Comparison of ENCODE assay signal across 16 cellular contexts in genomic region chr15:80550910-80551265, GRCh38.
DNase-seq lines count a peak whose midpoint lies in the region; ATAC-seq and TF ChIP-seq lines count a peak whose summit lies in the region.
"Had no signal": no experiment of that assay in that cellular context is flagged by ENCODE, and none has a peak within 500 bp of the region (broad histone marks: within the 10 kb centered on the region; RNA-seq: fewer than 3 reads in every experiment).

No MANE protein-coding gene starts in this region.

- H3K4me1 Mint-ChIP-seq in nephron: peaks cover 28% of the 10 kb centered on the region
- no peaks in the 10 kb centered on the region for H3K4me1 Mint-ChIP-seq in stimulated activated naive CD8-positive, alpha-beta T cell treated with anti-CD3 and anti-CD28 coated beads, Interleukin-15, amount 100 ng/mL, for 72 hours
- H3K4me1 Mint-ChIP-seq: CD14-positive monocyte, natural killer cell had no signal

- no peaks in the 10 kb centered on the region for H4K20me1 ChIP-seq in GM23248 (ENCODE audit: insufficient read depth)

- in situ Hi-C loops in GM23248 (cut with MboI): no loop called here

- no peaks in the 10 kb centered on the region for H3K9me3 Mint-ChIP-seq in nephron
- H3K9me3 Mint-ChIP-seq in stimulated activated naive CD8-positive, alpha-beta T cell treated with anti-CD3 and anti-CD28 coated beads, Interleukin-15, amount 100 ng/mL, for 72 hours: no peaks in the 10 kb centered on the region
- H3K9me3 Mint-ChIP-seq: brain; natural killer cell; stimulated activated naive CD8-positive, alpha-beta T cell treated with anti-CD3 and anti-CD28 coated beads, Interleukin-15, Interleukin-2, amounts not matched to agents 100 ng/mL and 50 ng/mL, for 24 hours had no signal

- no peak overlapping the region for H3K4me3 Mint-ChIP-seq in nephron
- no peak overlapping the region for H3K4me3 Mint-ChIP-seq in stimulated activated naive CD8-positive, alpha-beta T cell treated with anti-CD3 and anti-CD28 coated beads, Interleukin-15, amount 100 ng/mL, for 72 hours
- H3K4me3 Mint-ChIP-seq: brain; CD14-positive monocyte; natural killer cell; stimulated activated naive CD8-positive, alpha-beta T cell treated with anti-CD3 and anti-CD28 coated beads, Interleukin-15, Interleukin-2, amounts not matched to agents 100 ng/mL and 50 ng/mL, for 24 hours had no signal

- no peak for ATAC-seq in stimulated activated naive CD8-positive, alpha-beta T cell treated with anti-CD3 and anti-CD28 coated beads, Interleukin-15, amount 100 ng/mL, for 72 hours
- ATAC-seq: natural killer cell had no signal

- peaks cover 19% of the 10 kb centered on the region; the same call in 1 of the 2 replicates for H3K36me3 ChIP-seq in GM23248 (ENCODE audit: low read depth)
- H3K36me3 ChIP-seq: right lobe of liver had no signal

- peaks cover 40% of the 10 kb centered on the region for H3F3A ChIP-seq in GM23248 (ENCODE audit: insufficient read depth)

- H3K79me2 ChIP-seq in GM23248 (ENCODE audit: insufficient read depth): peaks cover 20% of the 10 kb centered on the region

- H3K27ac ChIP-seq in GM23248 (peak overlapping the region; percentile 63), epithelial cell of prostate (peak overlapping the region; percentile 28)
- H3K27ac ChIP-seq: right lobe of liver had no signal

- DNase-seq in GM23248 (peak; percentile 62), RPMI7951 (ENCODE audit: low read depth) (peak; percentile 65), epithelial cell of prostate (ENCODE audit: low read depth, low spot score) (no peak), pons (ENCODE audit: low spot score) (no peak), hippocampal formation (lab: John Stamatoyannopoulos, UW) (no peak)
- no peak for DNase-seq in stimulated activated naive CD8-positive, alpha-beta T cell treated with anti-CD3 and anti-CD28 coated beads, Interleukin-15, amount 100 ng/mL, for 72 hours
- no peak for DNase-seq in stimulated activated CD4-positive, alpha-beta T cell treated with anti-CD3 and anti-CD28 coated beads, Interleukin-15, amount 100 ng/mL, for 24 hours
- DNase-seq: left cardiac atrium, natural killer cell, NCI-H1930, right lobe of liver, SHP77 treated with DMSO at 0.1 percent for 48 hours had no signal

- peaks cover 44% of the 10 kb centered on the region for H3K4me1 ChIP-seq in GM23248 (ENCODE audit: insufficient read depth)
- H3K4me1 ChIP-seq: right lobe of liver had no signal

- no peaks in the 10 kb centered on the region for H3K27me3 ChIP-seq in GM23248 (replicated peaks; ENCODE audit: insufficient read depth)
- H3K27me3 ChIP-seq: right lobe of liver had no signal

- peaks cover 3% of the 10 kb centered on the region for H3K27me3 Mint-ChIP-seq in nephron (ENCODE audit: low read depth)
- H3K27me3 Mint-ChIP-seq in stimulated activated naive CD8-positive, alpha-beta T cell treated with anti-CD3 and anti-CD28 coated beads, Interleukin-15, amount 100 ng/mL, for 72 hours: peaks cover 27% of the 10 kb centered on the region

- TF ChIP-seq CTCF in nephron (IDR thresholded peaks at IDR 0.05; ENCODE audit: unreplicated experiment in 3 of 3): no peak

- no peaks in the 10 kb centered on the region for H3K9me3 ChIP-seq in GM23248 (ENCODE audit: low read depth)
- H3K9me3 ChIP-seq: right lobe of liver had no signal

- peak overlapping the region; percentile 54; the same call in 1 of the 2 replicates for H3K4me3 ChIP-seq in GM23248
- H3K4me3 ChIP-seq: right lobe of liver had no signal

- H3K9me2 ChIP-seq in GM23248 (ENCODE audit: insufficient read depth): no peaks in the 10 kb centered on the region

- H3K4me2 ChIP-seq in GM23248 (ENCODE audit: unreplicated experiment): peak overlapping the region; percentile 64

- H2AFZ ChIP-seq in GM23248: no peak overlapping the region

- H3K27ac Mint-ChIP-seq in nephron: peak overlapping the region in 2 of 3 experiments; percentile 7 to 36
- no peak overlapping the region for H3K27ac Mint-ChIP-seq in stimulated activated naive CD8-positive, alpha-beta T cell treated with anti-CD3 and anti-CD28 coated beads, Interleukin-15, amount 100 ng/mL, for 72 hours
- H3K27ac Mint-ChIP-seq: CD14-positive monocyte; natural killer cell; stimulated activated naive CD8-positive, alpha-beta T cell treated with anti-CD3 and anti-CD28 coated beads, Interleukin-15, Interleukin-2, amounts not matched to agents 100 ng/mL and 50 ng/mL, for 24 hours had no signal

- 28 to 34% methylated on average over 4 of the region's 4 CpGs for WGBS in GM23248 (ENCODE audit: low coverage in 1 of 2, low lambda C conversion rate in 2 of 2, missing lambda C conversion rate in 2 of 2), 2 experiments

- 0 out of 2 replicates have a peak overlapping the region, but pooled peaks have one; percentile 12 for H3K9ac ChIP-seq in GM23248

- peaks cover 24% of the 10 kb centered on the region for H3K36me3 Mint-ChIP-seq in nephron (ENCODE audit: low read depth)
- H3K36me3 Mint-ChIP-seq: CD14-positive monocyte, natural killer cell had no signal

Comparison
In these comparisons a context has a peak if more than half of its experiments do, and no peak if none do; other contexts are left out.
1. DNase-seq: peak in GM23248 (single experiment) and RPMI7951 (single experiment); none in epithelial cell of prostate (single experiment), pons (single experiment), stimulated activated naive CD8-positive, alpha-beta T cell treated with anti-CD3 and anti-CD28 coated beads, Interleukin-15, amount 100 ng/mL, for 72 hours (0 of 2), stimulated activated CD4-positive, alpha-beta T cell treated with anti-CD3 and anti-CD28 coated beads, Interleukin-15, amount 100 ng/mL, for 24 hours (single experiment) and hippocampal formation (0 of 2).
2. H3K27ac Mint-ChIP-seq: peak in nephron (2 of 3); none in stimulated activated naive CD8-positive, alpha-beta T cell treated with anti-CD3 and anti-CD28 coated beads, Interleukin-15, amount 100 ng/mL, for 72 hours (0 of 2).